ENCODE assay signal across 11 cellular contexts in genomic region chr10:5443429-5443828, GRCh38. TPM values are rescaled to one million over a fixed set of nuclear protein-coding genes. Genes with fewer than 3 reads are reported as not detected.
DNase-seq lines count a peak whose midpoint lies in the region; ATAC-seq, FAIRE-seq and TF ChIP-seq lines count a peak whose summit lies in the region.
"Had no signal": no experiment of that assay in that cellular context is flagged by ENCODE, and none has a peak within 500 bp of the region (broad histone marks: within the 10 kb centered on the region; RNA-seq: fewer than 3 reads in every experiment).

No MANE protein-coding gene starts in this region.

- 0 out of 2 replicates have a peak, but pooled peaks have one; percentile 11 for TF ChIP-seq EP300 in K562 (IDR thresholded peaks at IDR 0.05; ENCODE audit: low read length)

- peak; percentile 82 for ATAC-seq in GM18867 (IDR thresholded peaks at IDR 0.05; ENCODE audit: unreplicated experiment)
- peak; percentile 65 for ATAC-seq in GM21423 (IDR thresholded peaks at IDR 0.05; ENCODE audit: unreplicated experiment)
- ATAC-seq in HG03108 (IDR thresholded peaks at IDR 0.05; ENCODE audit: unreplicated experiment) = peak; percentile 68
- ATAC-seq in K562 = no peak

- no peak for TF ChIP-seq RAD21 in K562 (CRISPR knock-in tag; conservative IDR thresholded peaks at IDR 0.05 in 1 of 2, IDR thresholded peaks at IDR 0.05 in 1 of 2)

- H3K9ac ChIP-seq in K562 (ENCODE audit: insufficient read depth in 1 of 2, low read depth in 2 of 2, low read length in 2 of 2) (no peak overlapping the region), smooth muscle cell (ENCODE audit: low read depth) (no peak overlapping the region)

- CTCF ChIA-PET in K562 (lab: Yijun Ruan, JAX; ENCODE audit: low intra/inter-chr PET ratio) = interaction anchor here (3.3 kb wide), 1 partner anchor 180 kb away, joined by 34 read pairs; no protein-coding TSS in a partner anchor

- H3K36me3 ChIP-seq in K562 (ENCODE audit: control insufficient read depth, insufficient read depth, low read length) = peaks cover 50% of the 10 kb centered on the region; the same call in 2 of the 3 replicates
- no peaks in the 10 kb centered on the region for H3K36me3 ChIP-seq in small intestine (ENCODE audit: control insufficient read depth in 2 of 2, insufficient read depth in 2 of 2, low read length in 2 of 2)
- H3K36me3 ChIP-seq in smooth muscle cell (ENCODE audit: low read depth) = no peaks in the 10 kb centered on the region

- no peak overlapping the region for H3K4me3 Mint-ChIP-seq in CD14-positive monocyte

- H3K4me3 ChIP-seq in K562 (no peak overlapping the region), small intestine (ENCODE audit: low read depth in 1 of 2, low read length in 2 of 2) (no peak overlapping the region), smooth muscle cell (no peak overlapping the region)

- peaks cover 0 to 3% (median 0%) of the 10 kb centered on the region in 3 donors for H3K27me3 Mint-ChIP-seq in CD14-positive monocyte (ENCODE audit: low read depth in 3 of 3)

- intact Hi-C loops in K562 (cut with micrococcal nuclease) = loop anchor here (1.0 to 5.0 kb wide), 2 partner anchors 164 to 180 kb away; no protein-coding TSS in a partner anchor
- intact Hi-C loops in CD14-positive monocyte (cut with micrococcal nuclease) = loop anchor here (5.0 kb wide), 2 partner anchors 179 to 184 kb away; no protein-coding TSS in a partner anchor

- no peaks in the 10 kb centered on the region for H3K9me1 ChIP-seq in K562 (ENCODE audit: control insufficient read depth, insufficient read depth, low read length)

- H3F3A ChIP-seq in smooth muscle cell (ENCODE audit: low read depth) = peaks cover 9% of the 10 kb centered on the region

- peaks cover 0 to 4% of the 10 kb centered on the region in 2 donors for H3K36me3 Mint-ChIP-seq in CD14-positive monocyte

- H3K9me3 Mint-ChIP-seq in CD14-positive monocyte = no peaks in the 10 kb centered on the region

- H3K27me3 ChIP-seq in K562 (ENCODE audit: control insufficient read depth in 2 of 2, insufficient read depth in 2 of 2, low read length in 2 of 2) (no peaks in the 10 kb centered on the region), small intestine (ENCODE audit: control insufficient read depth in 2 of 2, insufficient read depth in 2 of 2, low read length in 2 of 2) (no peaks in the 10 kb centered on the region), smooth muscle cell (ENCODE audit: low read depth) (no peaks in the 10 kb centered on the region)

- WGBS in K562 (ENCODE audit: insufficient coverage, low coverage, missing lambda C conversion rate) = 100% methylated on average over 1 of the region's 1 CpG
- 69 to 82% (median 79%) methylated on average over 1 of the region's 1 CpG for WGBS in small intestine, 3 donors
- 100% methylated on average over 1 of the region's 1 CpG for WGBS in smooth muscle cell (ENCODE audit: low lambda C conversion rate)

- H3K4me2 ChIP-seq in K562 (ENCODE audit: insufficient read depth, low read length) (no peak overlapping the region), smooth muscle cell (no peak overlapping the region)

- BruUV-seq in K562 (replicated peaks; lab: Mats Ljungman, UMichigan) = no TSS peak

- H3K9me3 ChIP-seq in K562 (replicated peaks; ENCODE audit: control insufficient read depth, insufficient read depth, low read depth, low read length) (no peaks in the 10 kb centered on the region), small intestine (ENCODE audit: control insufficient read depth, low read depth) (no peaks in the 10 kb centered on the region), smooth muscle cell (replicated peaks; ENCODE audit: low read depth) (no peaks in the 10 kb centered on the region)

- H2AFZ ChIP-seq in K562 (ENCODE audit: low read depth, low read length) (no peak overlapping the region), smooth muscle cell (ENCODE audit: low read depth) (no peak overlapping the region)

- no peak for TF ChIP-seq POLR2A in K562 (conservative IDR thresholded peaks at IDR 0.05)

- H3K4me1 ChIP-seq in K562 (replicated peaks in 1 of 2; ENCODE audit: control insufficient read depth in 2 of 2, insufficient read depth in 2 of 2, low read length in 2 of 2) (peaks cover 4 to 14% of the 10 kb centered on the region in 2 experiments; a peak in 3 of 5 replicates), small intestine (ENCODE audit: control insufficient read depth in 2 of 2, insufficient read depth in 1 of 2, low read depth in 1 of 2, low read length in 1 of 2) (peaks cover 2 to 3% of the 10 kb centered on the region in 2 donors), smooth muscle cell (ENCODE audit: low read depth) (peaks cover 25% of the 10 kb centered on the region)

- no peak for DNase-seq in K562 (ENCODE audit: extremely low read depth in 1 of 4, low spot score in 3 of 4)
- no peak for DNase-seq in small intestine
- DNase-seq in smooth muscle cell (lab: John Stamatoyannopoulos, UW; ENCODE audit: unreplicated experiment) = no peak
- no peak for DNase-seq in CD14-positive monocyte (ENCODE audit: low spot score)
- DNase-seq: NCI-H345 had no signal

- in situ Hi-C loops in K562 (cut with MboI) = loop anchor here (5.0 kb wide), 1 partner anchor 179 kb away; no protein-coding TSS in a partner anchor

- FAIRE-seq in K562 (lab: Jason Lieb, UNC) (no peak), small intestine (lab: Jason Lieb, UNC) (no peak)

- no peaks in the 10 kb centered on the region for H4K20me1 ChIP-seq in K562 (replicated peaks; ENCODE audit: control insufficient read depth, insufficient read depth, low read length)
- peaks cover 20% of the 10 kb centered on the region for H4K20me1 ChIP-seq in smooth muscle cell (ENCODE audit: low read depth)

- no peak overlapping the region for H3K27ac ChIP-seq in K562 (ENCODE audit: extremely low read depth, low read depth, low read length)
- H3K27ac ChIP-seq in small intestine (ENCODE audit: low read depth in 1 of 2, low read length in 1 of 2) = no peak overlapping the region
- no peak overlapping the region for H3K27ac ChIP-seq in smooth muscle cell (ENCODE audit: low read depth)

- H3K79me2 ChIP-seq in K562 (ENCODE audit: control insufficient read depth, insufficient read depth, low read length) (peaks cover 78% of the 10 kb centered on the region), smooth muscle cell (ENCODE audit: low read depth) (peaks cover 34% of the 10 kb centered on the region)

- peaks cover 16% of the 10 kb centered on the region for H3K4me1 Mint-ChIP-seq in CD14-positive monocyte

- POLR2A ChIA-PET in K562 (lab: Yijun Ruan, JAX) = interaction anchor here (0.9 to 2.0 kb wide), 3 partner anchors 19 to 260 kb away, joined by 3 to 4 read pairs (median 3); no protein-coding TSS in a partner anchor

- TF ChIP-seq CTCF in K562 (IDR thresholded peaks at IDR 0.05 in 2 of 3, conservative IDR thresholded peaks at IDR 0.05 in 1 of 3; ENCODE audit: insufficient read depth in 2 of 3, low read depth in 1 of 3, low read length in 3 of 3) (no peak), smooth muscle cell (IDR thresholded peaks at IDR 0.05; ENCODE audit: borderline replicate concordance, insufficient read depth, poor library complexity, severe bottlenecking) (no peak), CD14-positive monocyte (IDR thresholded peaks at IDR 0.05) (no peak)

- no peak overlapping the region for H3K27ac Mint-ChIP-seq in CD14-positive monocyte

RNA-seq across cellular contexts. Expression of gene NET1, which starts 31.1 kb away (rescaled TPM):
- total RNA-seq in K562 (2011; cell fraction: chromatin; rRNA removed; ENCODE audit: low replicate concordance) = 210 and 255 TPM in 2 replicates
- total RNA-seq in K562 (2011; cell fraction: nucleolus; rRNA removed) = 116 and 127 TPM in 2 replicates
- total RNA-seq in K562 (2011; cell fraction: nucleoplasm; rRNA removed) = 147 and 162 TPM in 2 replicates
- total RNA-seq in K562 (2014; rRNA removed) (115 TPM in 2 replicates), K562 (2014; rRNA removed; fragmentation: Illumina TruSeq; extraction: Trizol) (106 and 114 TPM in 2 replicates), K562 (2015; rRNA removed; fragmentation: Illumina TruSeq; extraction: Trizol) (98.1 and 105 TPM in 2 replicates), K562 (2021) (152 and 158 TPM in 2 replicates), smooth muscle cell (123 and 131 TPM in 2 replicates)
- polyA plus RNA-seq in K562 (2011; rRNA removed) (258 and 270 TPM in 2 replicates), K562 (2014; fragmentation: Illumina TruSeq; extraction: Trizol) (113 and 136 TPM in 2 replicates), K562 (2014; fragmentation: Nextera tagmentation; extraction: Ambion mirVana) (10 to 100 TPM; 47.4 to 53.0 TPM), K562 (2014; rRNA removed) (98.9 and 105 TPM in 2 replicates), small intestine (100 to 1,000 TPM in 2 of 3 donors, 10 to 100 TPM in 1; 58.0 to 187 (median 147) TPM), smooth muscle cell (49.5 and 83.1 TPM in 2 replicates), CD14-positive monocyte (1 to 10 TPM; 1.2 to 1.4 TPM)
- 98.2 and 133 TPM in 2 replicates for polyA plus RNA-seq in K562 (2011; cell fraction: cytosol; rRNA removed)
- polyA plus RNA-seq in K562 (2011; cell fraction: nucleus; rRNA removed) = 136 and 256 TPM in 2 replicates
- 103 and 113 TPM in 2 replicates for polyA plus RNA-seq in K562 (2012)
- polyA minus RNA-seq in K562 (2011; rRNA and poly(A)+ RNA removed) = 409 and 471 TPM in 2 replicates
- polyA minus RNA-seq in K562 (2011; cell fraction: cytosol; rRNA and poly(A)+ RNA removed) = 218 and 242 TPM in 2 replicates
- 195 and 518 TPM in 2 replicates for polyA minus RNA-seq in K562 (2011; cell fraction: nucleus; rRNA and poly(A)+ RNA removed)

RNA-seq across cellular contexts. Expression of gene TUBAL3, which starts 38.8 kb away (rescaled TPM):
- total RNA-seq in K562 (2011; cell fraction: chromatin; rRNA removed; ENCODE audit: low replicate concordance) = 8.4 and 9.7 TPM in 2 replicates
- 4.3 TPM in 2 replicates for total RNA-seq in K562 (2011; cell fraction: nucleolus; rRNA removed)
- 3.1 and 4.9 TPM in 2 replicates for total RNA-seq in K562 (2011; cell fraction: nucleoplasm; rRNA removed)
- total RNA-seq in K562 (2014; rRNA removed) (6.6 and 7.8 TPM in 2 replicates), K562 (2014; rRNA removed; fragmentation: Illumina TruSeq; extraction: Trizol) (6.9 and 7.8 TPM in 2 replicates), K562 (2015; rRNA removed; fragmentation: Illumina TruSeq; extraction: Trizol) (6.3 and 7.5 TPM in 2 replicates), K562 (2021) (6.3 and 6.8 TPM in 2 replicates), smooth muscle cell (not detected in 2 replicates)
- polyA plus RNA-seq in K562 (2011; rRNA removed) (4.7 and 10.1 TPM in 2 replicates), K562 (2014; fragmentation: Illumina TruSeq; extraction: Trizol) (8.5 and 9.8 TPM in 2 replicates), K562 (2014; fragmentation: Nextera tagmentation; extraction: Ambion mirVana) (10 to 100 TPM in 1 of 2 experiments, 1 to 10 TPM in 1; 8.3 to 10.1 TPM), K562 (2014; rRNA removed) (5.5 TPM in 2 replicates), small intestine (10 to 100 TPM; 11.4 to 97.7 (median 69.4) TPM), smooth muscle cell (not detected in 2 replicates), CD14-positive monocyte (not detected)
- polyA plus RNA-seq in K562 (2011; cell fraction: cytosol; rRNA removed) = 3.6 and 10.6 TPM in 2 replicates
- 4.4 and 8.6 TPM in 2 replicates for polyA plus RNA-seq in K562 (2011; cell fraction: nucleus; rRNA removed)
- polyA plus RNA-seq in K562 (2012) = 8.6 and 9.6 TPM in 2 replicates
- 4.2 and 7.3 TPM in 2 replicates for polyA minus RNA-seq in K562 (2011; rRNA and poly(A)+ RNA removed)
- 0.91 and 3.4 TPM in 2 replicates for polyA minus RNA-seq in K562 (2011; cell fraction: cytosol; rRNA and poly(A)+ RNA removed)
- polyA minus RNA-seq in K562 (2011; cell fraction: nucleus; rRNA and poly(A)+ RNA removed) = 2.3 and 2.4 TPM in 2 replicates
- total RNA-seq: HT1080 had no signal

RNA-seq across cellular contexts. Expression of gene CALML5, which starts 55.9 kb away (rescaled TPM):
- not detected in 2 replicates for total RNA-seq in K562 (2011; cell fraction: chromatin; rRNA removed; ENCODE audit: low replicate concordance)
- not detected in 2 replicates for total RNA-seq in K562 (2011; cell fraction: nucleolus; rRNA removed)
- total RNA-seq in K562 (2011; cell fraction: nucleoplasm; rRNA removed) = not detected in 2 replicates
- not detected in 2 replicates for total RNA-seq in K562 (2014; rRNA removed)
- not detected in 2 replicates for total RNA-seq in K562 (2014; rRNA removed; fragmentation: Illumina TruSeq; extraction: Trizol)
- total RNA-seq in K562 (2015; rRNA removed; fragmentation: Illumina TruSeq; extraction: Trizol) = not detected in 2 replicates
- not detected in 2 replicates for total RNA-seq in K562 (2021)
- polyA plus RNA-seq in K562 (2011; rRNA removed) = not detected in 2 replicates
- polyA plus RNA-seq in K562 (2011; cell fraction: cytosol; rRNA removed) = not detected in 2 replicates
- polyA plus RNA-seq in K562 (2011; cell fraction: nucleus; rRNA removed) = not detected in 2 replicates
- not detected in 2 replicates for polyA plus RNA-seq in K562 (2012)
- not detected in 2 replicates for polyA plus RNA-seq in K562 (2014; fragmentation: Illumina TruSeq; extraction: Trizol)
- polyA plus RNA-seq in K562 (2014; fragmentation: Nextera tagmentation; extraction: Ambion mirVana) = not detected
- polyA plus RNA-seq in K562 (2014; rRNA removed) = not detected in 2 replicates
- polyA minus RNA-seq in K562 (2011; rRNA and poly(A)+ RNA removed) = not detected in 2 replicates
- polyA minus RNA-seq in K562 (2011; cell fraction: cytosol; rRNA and poly(A)+ RNA removed) = not detected in 2 replicates
- not detected in 2 replicates for polyA minus RNA-seq in K562 (2011; cell fraction: nucleus; rRNA and poly(A)+ RNA removed)
- polyA plus RNA-seq in small intestine = not detected
- total RNA-seq in smooth muscle cell = 15.1 and 24.3 TPM in 2 replicates
- 16.5 and 18.1 TPM in 2 replicates for polyA plus RNA-seq in smooth muscle cell
- not detected for polyA plus RNA-seq in CD14-positive monocyte
- total RNA-seq: Daoy, renal cortical epithelial cell had no signal

Comparison
In these comparisons a context has a peak if more than half of its experiments do, and no peak if none do; other contexts are left out.
1. RNA of gene NET1, which starts 31.1 kb away (polyA plus RNA-seq): 58.0 to 187 TPM in small intestine, 47.4 to 270 TPM in K562 and 49.5 to 83.1 TPM in smooth muscle cell; 1.2 to 1.4 TPM in CD14-positive monocyte; every median in the first group is over 10 times any median in the second.
2. RNA of gene CALML5, which starts 55.9 kb away (polyA plus RNA-seq): 16.5 to 18.1 TPM in smooth muscle cell; not detected in small intestine, not detected in K562 and not detected in CD14-positive monocyte; every median in the first group is over 10 times any median in the second.